Comparison of ENCODE assay signal across 9 cellular contexts in the genomic region with DNA sequence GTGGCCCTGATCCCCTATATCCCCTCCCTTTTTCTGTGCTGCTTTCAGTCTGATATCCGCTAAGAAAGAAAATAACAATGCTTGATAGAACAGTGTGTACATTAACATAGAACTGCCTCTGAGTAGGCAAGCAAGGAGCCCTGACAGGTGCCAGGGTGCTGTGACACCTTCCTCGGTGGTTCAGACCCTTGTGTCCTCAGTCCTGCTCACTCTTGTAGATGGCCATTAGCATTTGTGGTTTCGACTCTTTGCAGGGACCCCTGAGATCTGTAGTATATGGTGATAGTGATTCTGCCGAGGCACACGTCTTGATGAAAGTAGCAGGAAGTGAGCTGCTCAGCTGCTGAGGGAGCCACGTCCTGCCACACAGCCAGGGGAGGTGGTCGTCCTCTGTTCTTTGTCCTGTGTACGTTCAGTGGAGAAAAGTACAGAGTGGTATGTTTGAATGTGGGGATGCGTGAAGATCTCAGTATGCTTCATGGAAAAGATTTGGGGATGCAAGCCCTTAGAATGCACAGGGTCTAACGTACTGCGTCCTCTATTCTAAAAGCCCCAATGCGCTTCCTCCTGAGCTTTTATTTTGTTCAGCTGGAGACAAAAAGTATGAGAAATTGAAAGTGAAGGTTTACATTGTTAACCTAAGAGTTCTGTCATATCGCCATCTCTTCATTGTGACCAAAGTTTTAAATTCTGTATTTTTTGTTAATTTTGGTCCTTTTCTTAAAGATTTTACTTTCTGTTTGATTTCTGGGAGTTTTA. TPM values are rescaled to one million over a fixed set of nuclear protein-coding genes. Genes with fewer than 3 reads are reported as not detected.
DNase-seq lines count a peak whose midpoint lies in the region; ATAC-seq and TF ChIP-seq lines count a peak whose summit lies in the region.
"Had no signal": no experiment of that assay in that cellular context is flagged by ENCODE, and none has a peak within 500 bp of the region (broad histone marks: within the 10 kb centered on the region; RNA-seq: fewer than 3 reads in every experiment).

No MANE protein-coding gene starts in this region.

- CTCF ChIA-PET in T-cell (lab: Charles Lee): interaction anchor here (0.6 to 3.2 kb wide), 17 partner anchors 11 to 1344 kb away, joined by 3 to 32 read pairs (median 3); partner anchors contain the start of gene PXYLP1 (in 2 of the 2)

- H3K27me3 Mint-ChIP-seq in CD14-positive monocyte (ENCODE audit: low read depth in 3 of 3): no peaks in the 10 kb centered on the region
- no peaks in the 10 kb centered on the region for H3K27me3 Mint-ChIP-seq in T-cell

- intact Hi-C loops in CD14-positive monocyte (cut with micrococcal nuclease): no loop called here

- H3K27ac Mint-ChIP-seq in CD14-positive monocyte (peak overlapping the region in 3 of 7 donors; percentile 41 to 80 (median 53)), T-cell (peak overlapping the region; percentile 97)

- H3K36me3 Mint-ChIP-seq in CD14-positive monocyte (peaks cover 32 to 47% of the 10 kb centered on the region in 2 donors), T-cell (peaks cover 12% of the 10 kb centered on the region)

- H3K9me3 Mint-ChIP-seq in CD14-positive monocyte (no peaks in the 10 kb centered on the region), T-cell (no peaks in the 10 kb centered on the region)

- H3K4me3 Mint-ChIP-seq in CD14-positive monocyte (peak overlapping the region; percentile 84 to 93), T-cell (peak overlapping the region; percentile 81 to 90 (median 89))

- peaks cover 11% of the 10 kb centered on the region for H3K4me1 Mint-ChIP-seq in CD14-positive monocyte
- peaks cover 37 to 64% (median 61%) of the 10 kb centered on the region in 3 donors for H3K4me1 Mint-ChIP-seq in T-cell

- ATAC-seq in GM19395 (IDR thresholded peaks at IDR 0.05; ENCODE audit: unreplicated experiment) (peak; percentile 84), T-cell (replicated peaks in 1 of 4) (peak; percentile 85 to 94 (median 90)), GM18519 (IDR thresholded peaks at IDR 0.05; ENCODE audit: low FRiP score, unreplicated experiment) (no peak)

- POLR2A ChIA-PET in T-cell (lab: Charles Lee): interaction anchor here (0.6 to 1.1 kb wide), 8 partner anchors 11 to 1878 kb away, joined by 3 to 7 read pairs (median 3); partner anchors contain the start of gene PXYLP1 (in 1 of the 2)

- DNase-seq in CD14-positive monocyte (ENCODE audit: low spot score) (no peak), T-cell (peak; percentile 10 to 73 (median 43)), dermis blood vessel endothelial cell (peak; percentile 7), T1000 (lab: John Stamatoyannopoulos, UW) (no peak), RKO (ENCODE audit: low spot score) (no peak), DMS153 (lab: John Stamatoyannopoulos, UW) (no peak)
- DNase-seq: Caco-2 had no signal

- TF ChIP-seq CTCF in CD14-positive monocyte (IDR thresholded peaks at IDR 0.05): no peak

RNA-seq across cellular contexts. Expression of gene PXYLP1, which starts 35.4 kb away (rescaled TPM):
- 1 to 10 TPM; 4.1 to 5.8 TPM for polyA plus RNA-seq in CD14-positive monocyte
- total RNA-seq in T-cell: 10 to 100 TPM; 12.5 to 33.0 (median 14.6) TPM
- 0.34 and 0.56 TPM in 2 replicates for total RNA-seq in dermis blood vessel endothelial cell

Comparison
In these comparisons a context has a peak if more than half of its experiments do, and no peak if none do; other contexts are left out.
1. DNase-seq: peak in T-cell (34 of 34) and dermis blood vessel endothelial cell (single experiment); none in CD14-positive monocyte (single experiment), T1000 (single experiment), RKO (single experiment) and DMS153 (single experiment).